In genomic region chr1:192756847-192757246, GRCh38 we compare ENCODE assay signal across 18 cellular contexts.
"Had no signal": no experiment of that assay in that cellular context is flagged by ENCODE, and none has a peak within 500 bp of the region (broad histone marks: within the 10 kb centered on the region; RNA-seq: fewer than 3 reads in every experiment).

No MANE protein-coding gene starts in this region.

- H3K27me3 Mint-ChIP-seq: dendritic cell treated with granulocyte-macrophage colony-stimulating factor and Interleukin-4, amounts not matched to agents 40 ng/mL and 50 ng/mL, for 4 days had no signal

- H3K27ac Mint-ChIP-seq: activated CD4-positive, alpha-beta T cell treated with anti-CD3 and anti-CD28 coated beads, Interleukin-2, amount 10 ng/mL, durations not matched to agents 7 days and 5 days; activated CD8-positive, alpha-beta T cell treated with anti-CD3 and anti-CD28 coated beads, Interleukin-2, amount 10 ng/mL, durations not matched to agents 7 days and 5 days; activated naive CD8-positive, alpha-beta T cell treated with anti-CD3 and anti-CD28 coated beads, Interleukin-2, amount 10 ng/mL, durations not matched to agents 7 days and 5 days; activated T-cell treated with anti-CD3 and anti-CD28 coated beads, Interleukin-2, amount 50 U/mL, for 24 hours; activated T-helper 2 cell treated with anti-CD3 and anti-CD28 coated beads, Interferon-gamma antibody, Interleukin-2, Interleukin-4, amounts not matched to agents 10 μg/mL and 5 μg/mL and 100 μg/mL, durations not matched to agents 14 hours and 24 hours and 36 hours; dendritic cell treated with granulocyte-macrophage colony-stimulating factor and Interleukin-4, amounts not matched to agents 40 ng/mL and 50 ng/mL, for 4 days; stimulated activated naive CD8-positive, alpha-beta T cell treated with anti-CD3 and anti-CD28 coated beads, Interleukin-15, Interleukin-2, amounts not matched to agents 100 ng/mL and 50 ng/mL, for 24 hours had no signal

- H3K4me3 ChIP-seq: cardiac muscle cell, hepatocyte, prostate gland, skin epidermis, tibial nerve, vagina had no signal

- H3K4me1 Mint-ChIP-seq: activated CD4-positive, alpha-beta T cell treated with anti-CD3 and anti-CD28 coated beads, Interleukin-2, amount 10 ng/mL, durations not matched to agents 7 days and 5 days; activated naive CD8-positive, alpha-beta T cell treated with anti-CD3 and anti-CD28 coated beads, Interleukin-2, amount 10 ng/mL, durations not matched to agents 7 days and 5 days had no signal

- H3K4me2 ChIP-seq: hepatocyte had no signal

- H3K4me3 Mint-ChIP-seq: activated CD4-positive, alpha-beta T cell treated with anti-CD3 and anti-CD28 coated beads, Interleukin-2, amount 10 ng/mL, durations not matched to agents 7 days and 5 days; activated CD8-positive, alpha-beta T cell treated with anti-CD3 and anti-CD28 coated beads, Interleukin-2, amount 10 ng/mL, durations not matched to agents 7 days and 5 days; activated naive CD8-positive, alpha-beta T cell treated with anti-CD3 and anti-CD28 coated beads, Interleukin-2, amount 10 ng/mL, durations not matched to agents 7 days and 5 days; activated T-cell treated with anti-CD3 and anti-CD28 coated beads, Interleukin-2, amount 50 U/mL, for 24 hours; dendritic cell treated with granulocyte-macrophage colony-stimulating factor and Interleukin-4, amounts not matched to agents 40 ng/mL and 50 ng/mL, for 4 days; stimulated activated naive CD8-positive, alpha-beta T cell treated with anti-CD3 and anti-CD28 coated beads, Interleukin-15, Interleukin-2, amounts not matched to agents 100 ng/mL and 50 ng/mL, for 24 hours had no signal

- H3K9me3 ChIP-seq: prostate gland, tibial nerve, vagina had no signal

- H2AFZ ChIP-seq: hepatocyte had no signal

- H3K27ac ChIP-seq: cardiac muscle cell, epithelial cell of prostate, hepatocyte, prostate gland, skin epidermis, tibial nerve, vagina had no signal

- H3K4me1 ChIP-seq: prostate gland, tibial nerve, vagina had no signal

- H3K36me3 Mint-ChIP-seq: activated naive CD8-positive, alpha-beta T cell treated with anti-CD3 and anti-CD28 coated beads, Interleukin-2, amount 10 ng/mL, durations not matched to agents 7 days and 5 days had no signal

- H3K79me2 ChIP-seq: hepatocyte had no signal

- DNase-seq: activated CD4-positive, alpha-beta T cell treated with anti-CD3 and anti-CD28 coated beads, Interleukin-2, amount 10 ng/mL, durations not matched to agents 7 days and 5 days; activated CD8-positive, alpha-beta T cell treated with anti-CD3 and anti-CD28 coated beads, Interleukin-2, amount 10 ng/mL, durations not matched to agents 7 days and 5 days; activated naive CD4-positive, alpha-beta T cell treated with Interleukin-2 at 50 U/mL for 16 hours; activated naive CD8-positive, alpha-beta T cell treated with anti-CD3 and anti-CD28 coated beads, Interleukin-2, amount 10 ng/mL, durations not matched to agents 7 days and 5 days; activated T-cell treated with anti-CD3 and anti-CD28 coated beads, Interleukin-2, amount 50 U/mL, for 24 hours; effector CD8-positive, alpha-beta T cell; foreskin fibroblast; right cardiac atrium had no signal

- H3K27me3 ChIP-seq: cardiac muscle cell, hepatocyte, tibial nerve, vagina had no signal

- H3K9me3 Mint-ChIP-seq: activated T-helper 2 cell treated with anti-CD3 and anti-CD28 coated beads, Interferon-gamma antibody, Interleukin-2, Interleukin-4, amounts not matched to agents 10 μg/mL and 5 μg/mL and 100 μg/mL, durations not matched to agents 14 hours and 24 hours and 36 hours; dendritic cell treated with granulocyte-macrophage colony-stimulating factor and Interleukin-4, amounts not matched to agents 40 ng/mL and 50 ng/mL, for 4 days; stimulated activated naive CD8-positive, alpha-beta T cell treated with anti-CD3 and anti-CD28 coated beads, Interleukin-15, Interleukin-2, amounts not matched to agents 100 ng/mL and 50 ng/mL, for 24 hours had no signal

- H3K36me3 ChIP-seq: cardiac muscle cell, prostate gland, tibial nerve, vagina had no signal
